In genomic region chr14:102086972-102087761, GRCh38 we compare ENCODE assay signal across 8 cellular contexts. TPM values are rescaled to one million over a fixed set of nuclear protein-coding genes. Genes with fewer than 3 reads are reported as not detected.
DNase-seq lines count a peak whose midpoint lies in the region; ATAC-seq and TF ChIP-seq lines count a peak whose summit lies in the region.

HSP90AA1 (minus strand) TSS chr14:102087044; CDS start chr14:102086378, 666 bp downstream.

- ATAC-seq in HG03378 (IDR thresholded peaks at IDR 0.05; ENCODE audit: unreplicated experiment): peak; percentile 58

- peak; percentile 99 for TF ChIP-seq POLR2A in GM19099 (IDR thresholded peaks at IDR 0.05; ENCODE audit: extremely low read depth, insufficient read length, low read depth)

- DNase-seq in AML-193 (lab: John Stamatoyannopoulos, UW): peak; percentile 85 to 91
- DNase-seq in NCI-H510A (lab: John Stamatoyannopoulos, UW): peak; percentile 90
- peak; percentile 97 for DNase-seq in activated CD4-positive, alpha-beta T cell treated with anti-CD3 and anti-CD28 coated beads for 1 hour
- peak; percentile 98 for DNase-seq in cerebellum (ENCODE audit: low spot score)
- peak; percentile 91 for DNase-seq in kidney glomerular epithelial cell (lab: John Stamatoyannopoulos, UW)
- DNase-seq in stimulated activated CD4-positive, alpha-beta T cell treated with anti-CD3 and anti-CD28 coated beads, Interleukin-15, amount 100 ng/mL, for 48 hours (ENCODE audit: low read depth in 2 of 2): peak; percentile 91 to 93

RNA-seq across cellular contexts. Expression of gene HSP90AA1, which starts in this region (rescaled TPM):
- 271 TPM for total RNA-seq in cerebellum

Comparison
In these comparisons a context has a peak if more than half of its experiments do, and no peak if none do; other contexts are left out.
1. Peak in every context shown above with its lines: DNase-seq and ATAC-seq.